ENCODE assay signal across 27 cellular contexts in the genomic region with DNA sequence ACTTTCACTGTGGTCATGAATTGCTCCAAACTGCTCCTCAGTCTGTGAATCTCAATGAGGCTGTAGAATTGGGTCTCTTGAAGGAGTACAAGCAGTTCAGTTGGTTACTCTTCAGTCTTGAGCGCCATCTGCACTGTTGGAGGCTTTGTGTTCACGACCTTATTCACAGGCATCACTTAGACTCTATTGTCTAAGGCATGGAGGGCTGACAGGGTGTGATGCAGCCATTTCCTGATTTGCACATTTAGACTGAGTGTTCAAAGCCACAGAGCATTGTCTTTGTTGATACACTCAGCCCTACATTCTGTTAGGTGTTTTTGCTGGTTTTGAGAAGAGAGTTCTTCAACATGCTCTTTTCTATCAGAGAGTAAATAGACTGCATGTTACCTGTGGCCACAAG.
"Had no signal": no experiment of that assay in that cellular context is flagged by ENCODE, and none has a peak within 500 bp of the region (broad histone marks: within the 10 kb centered on the region; RNA-seq: fewer than 3 reads in every experiment).

No MANE protein-coding gene starts in this region.

- H3K4me3 ChIP-seq: coronary artery, dorsolateral prefrontal cortex, esophagus muscularis mucosa, gastroesophageal sphincter, left ventricle myocardium inferior, lower lobe of right lung, pancreas, psoas muscle, stomach, thoracic aorta, transverse colon had no signal

- H3K27ac ChIP-seq: coronary artery, dorsolateral prefrontal cortex, epithelial cell of prostate, esophagus muscularis mucosa, gastroesophageal sphincter, left ventricle myocardium inferior, lower lobe of right lung, pancreas, psoas muscle, stomach, thoracic aorta, transverse colon had no signal

- H3K9me3 Mint-ChIP-seq: stimulated activated naive B cell treated with anti-CD40 and anti-IgM and Interleukin-4, amounts not matched to agents 10 μg/mL and 1 μg/mL and 100 μg/mL, for 72 hours had no signal

- FAIRE-seq: endometrium, kidney, pancreas had no signal

- H3K4me3 Mint-ChIP-seq: nephron progenitor cell; stimulated activated naive B cell treated with anti-CD40 and anti-IgM and Interleukin-4, amounts not matched to agents 10 μg/mL and 1 μg/mL and 100 μg/mL, for 72 hours had no signal

- H3K27me3 Mint-ChIP-seq: stimulated activated naive B cell treated with anti-CD40 and anti-IgM and Interleukin-4, amounts not matched to agents 10 μg/mL and 1 μg/mL and 100 μg/mL, for 72 hours had no signal

- H3K27ac Mint-ChIP-seq: nephron progenitor cell; stimulated activated naive B cell treated with anti-CD40 and anti-IgM and Interleukin-4, amounts not matched to agents 10 μg/mL and 1 μg/mL and 100 μg/mL, for 72 hours had no signal

- DNase-seq: central memory CD4-positive, alpha-beta T cell; dorsolateral prefrontal cortex; effector CD8-positive, alpha-beta T cell; glutamatergic neuron; kidney; left cardiac atrium; left ventricle myocardium inferior; lower lobe of right lung; mesenchymal stem cell; midbrain; nephron progenitor cell; occipital lobe; pancreas; psoas muscle; stimulated activated CD4-positive, alpha-beta T cell treated with anti-CD3 and anti-CD28 coated beads, Interleukin-2, amount 100 ng/mL, for 24 hours; stimulated activated CD4-positive, alpha-beta T cell treated with anti-CD3 and anti-CD28 coated beads, Interleukin-4, amount 100 ng/mL, for 4 hours; stimulated activated naive B cell treated with anti-CD40 and anti-IgM and Interleukin-4, amounts not matched to agents 10 μg/mL and 1 μg/mL and 100 μg/mL, for 72 hours; stomach; substantia nigra; transverse colon had no signal

- H3K9me3 ChIP-seq: esophagus muscularis mucosa, gastroesophageal sphincter, left ventricle myocardium inferior, lower lobe of right lung, pancreas, psoas muscle, stomach, thoracic aorta, transverse colon had no signal

- ATAC-seq: gastroesophageal sphincter; left cardiac atrium; lower lobe of right lung; pancreas; psoas muscle; sciatic nerve; stimulated activated naive B cell treated with anti-CD40 and anti-IgM and Interleukin-4, amounts not matched to agents 10 μg/mL and 1 μg/mL and 100 μg/mL, for 72 hours had no signal

- H3K36me3 ChIP-seq: esophagus muscularis mucosa, gastroesophageal sphincter, left ventricle myocardium inferior, lower lobe of right lung, pancreas, stomach, thoracic aorta, transverse colon had no signal

- H3K4me1 Mint-ChIP-seq: stimulated activated naive B cell treated with anti-CD40 and anti-IgM and Interleukin-4, amounts not matched to agents 10 μg/mL and 1 μg/mL and 100 μg/mL, for 72 hours had no signal

- H3K27me3 ChIP-seq: dorsolateral prefrontal cortex, esophagus muscularis mucosa, gastroesophageal sphincter, pancreas, stomach, transverse colon had no signal

- H3K4me1 ChIP-seq: gastroesophageal sphincter, left ventricle myocardium inferior, lower lobe of right lung, pancreas, psoas muscle, stomach had no signal
